15 cellular contexts compared by ENCODE assay signal in the genomic region with DNA sequence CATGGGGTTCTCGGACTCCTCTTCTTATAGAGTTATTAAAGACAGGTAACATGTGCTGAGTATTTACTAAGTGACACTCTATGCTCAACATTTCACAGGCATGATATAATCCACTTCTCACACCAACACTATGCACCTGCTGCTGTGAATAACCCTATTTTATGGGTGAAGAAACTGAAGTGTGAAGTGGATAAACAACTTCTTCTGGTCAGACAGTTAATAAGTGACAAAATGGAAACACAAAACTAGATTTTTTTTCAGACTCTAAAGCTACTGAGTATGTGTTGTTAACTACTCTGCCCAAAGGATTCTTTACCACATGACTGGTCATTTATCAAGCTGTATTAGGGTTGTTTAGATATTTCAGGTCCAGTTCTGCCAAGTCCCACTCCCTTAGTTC.
DNase-seq lines count a peak whose midpoint lies in the region; ATAC-seq and TF ChIP-seq lines count a peak whose summit lies in the region.
"Had no signal": no experiment of that assay in that cellular context is flagged by ENCODE, and none has a peak within 500 bp of the region (broad histone marks: within the 10 kb centered on the region; RNA-seq: fewer than 3 reads in every experiment).

No MANE protein-coding gene starts in this region.

- in situ Hi-C loops in GM13977 (cut with MboI; ENCODE audit: low pct_unique_long_range_greater_than_20kb, low sequenced_read_pairs, unreplicated experiment) = no loop called here

- peak; percentile 28 for ATAC-seq in upper lobe of right lung
- ATAC-seq: A549; CD8-positive, alpha-beta T cell; K562 had no signal

- no peaks in the 10 kb centered on the region for H3K4me1 ChIP-seq in upper lobe of right lung
- no peaks in the 10 kb centered on the region for H3K4me1 ChIP-seq in colonic mucosa
- H3K4me1 ChIP-seq: A549 had no signal

- no peak overlapping the region for H3K27ac ChIP-seq in upper lobe of right lung
- H3K27ac ChIP-seq in colonic mucosa = no peak overlapping the region
- H3K27ac ChIP-seq: A549 had no signal

- intact Hi-C loops in upper lobe of right lung (cut with DNase I) (no loop called here), colonic mucosa (cut with DNase I) (no loop called here)

- no peak overlapping the region for H3K9ac ChIP-seq in colonic mucosa (ENCODE audit: low read depth in 2 of 2, low read length in 2 of 2)

- no peaks in the 10 kb centered on the region for H3K36me3 ChIP-seq in upper lobe of right lung
- H3K36me3 ChIP-seq in colonic mucosa = no peaks in the 10 kb centered on the region

- TF ChIP-seq CTCF in epithelial cell of proximal tubule (conservative IDR thresholded peaks at IDR 0.05; ENCODE audit: low read depth, low read length) (no peak), upper lobe of right lung (IDR thresholded peaks at IDR 0.05) (no peak), GM13977 (IDR thresholded peaks at IDR 0.05; ENCODE audit: extremely low read depth, insufficient read depth, missing control alignments) (no peak), colonic mucosa (IDR thresholded peaks at IDR 0.05) (no peak)

- H3K4me3 ChIP-seq in epithelial cell of proximal tubule (ENCODE audit: low read depth, low read length) (no peak overlapping the region), upper lobe of right lung (no peak overlapping the region), colonic mucosa (no peak overlapping the region)
- H3K4me3 ChIP-seq: A549, K562 had no signal

- DNase-seq in DMS53 treated with DMSO at 0.1 percent for 48 hours (lab: John Stamatoyannopoulos, UW; ENCODE audit: unreplicated experiment) (peak; percentile 93), epithelial cell of proximal tubule (ENCODE audit: low read depth) (peak; percentile 46), left kidney (ENCODE audit: low read depth, low spot score) (peak; percentile 33), upper lobe of right lung (no peak), GM13977 (ENCODE audit: low spot score) (no peak), Ammon's horn (ENCODE audit: low spot score) (no peak), colonic mucosa (no peak)
- DNase-seq: CD8-positive, alpha-beta T cell; COR-L47; DMS79 treated with DMSO at 0.1 percent for 48 hours; EL; HCEC 1CT; HFFc6 had no signal

- H3K9me3 ChIP-seq in upper lobe of right lung (no peaks in the 10 kb centered on the region), colonic mucosa (no peaks in the 10 kb centered on the region)
- H3K9me3 ChIP-seq: A549 had no signal

- H3K27me3 ChIP-seq in upper lobe of right lung = no peaks in the 10 kb centered on the region
- no peaks in the 10 kb centered on the region for H3K27me3 ChIP-seq in colonic mucosa

Comparison
In these comparisons a context has a peak if more than half of its experiments do, and no peak if none do; other contexts are left out.
1. DNase-seq: peak in DMS53 treated with DMSO at 0.1 percent for 48 hours (single experiment), epithelial cell of proximal tubule (single experiment) and left kidney (single experiment); none in upper lobe of right lung (single experiment), GM13977 (single experiment), Ammon's horn (single experiment) and colonic mucosa (single experiment).